Comparison of ENCODE assay signal across 15 cellular contexts in genomic region chr22:49046000-49046545, GRCh38.
"Had no signal": no experiment of that assay in that cellular context is flagged by ENCODE, and none has a peak within 500 bp of the region (broad histone marks: within the 10 kb centered on the region; RNA-seq: fewer than 3 reads in every experiment).

No MANE protein-coding gene starts in this region.

- H3K4me1 ChIP-seq: gastroesophageal sphincter, pancreas, prostate gland, spleen, stomach, transverse colon had no signal

- H3K4me3 ChIP-seq: esophagus muscularis mucosa, gastroesophageal sphincter, pancreas, prostate gland, spleen, stomach, thoracic aorta, transverse colon had no signal

- H3K4me3 Mint-ChIP-seq: central memory CD8-positive, alpha-beta T cell; effector memory CD8-positive, alpha-beta T cell; naive B cell; stimulated activated memory B cell treated with anti-CD40 and anti-IgM and Interleukin-4, amounts not matched to agents 10 μg/mL and 1 μg/mL and 100 μg/mL, for 72 hours had no signal

- DNase-seq: effector memory CD8-positive, alpha-beta T cell; kidney; naive B cell; occipital lobe; spleen; stomach; transverse colon had no signal

- H3K27ac ChIP-seq: epithelial cell of prostate, esophagus muscularis mucosa, gastroesophageal sphincter, pancreas, prostate gland, spleen, stomach, thoracic aorta, transverse colon had no signal

- H3K27me3 ChIP-seq: pancreas, transverse colon had no signal

- ATAC-seq: gastroesophageal sphincter had no signal

- H3K27ac Mint-ChIP-seq: effector memory CD8-positive, alpha-beta T cell; stimulated activated memory B cell treated with anti-CD40 and anti-IgM and Interleukin-4, amounts not matched to agents 10 μg/mL and 1 μg/mL and 100 μg/mL, for 72 hours had no signal

- H3K9me3 ChIP-seq: esophagus muscularis mucosa, gastroesophageal sphincter, pancreas, prostate gland, spleen, stomach, thoracic aorta, transverse colon had no signal

- H3K36me3 ChIP-seq: esophagus muscularis mucosa, gastroesophageal sphincter, pancreas, prostate gland, spleen, stomach, thoracic aorta, transverse colon had no signal

- H3K4me1 Mint-ChIP-seq: central memory CD8-positive, alpha-beta T cell; naive B cell; stimulated activated memory B cell treated with anti-CD40 and anti-IgM and Interleukin-4, amounts not matched to agents 10 μg/mL and 1 μg/mL and 100 μg/mL, for 72 hours had no signal

- H3K36me3 Mint-ChIP-seq: naive B cell; stimulated activated memory B cell treated with anti-CD40 and anti-IgM and Interleukin-4, amounts not matched to agents 10 μg/mL and 1 μg/mL and 100 μg/mL, for 72 hours had no signal

- H3K9me3 Mint-ChIP-seq: central memory CD8-positive, alpha-beta T cell; effector memory CD8-positive, alpha-beta T cell; naive B cell; stimulated activated memory B cell treated with anti-CD40 and anti-IgM and Interleukin-4, amounts not matched to agents 10 μg/mL and 1 μg/mL and 100 μg/mL, for 72 hours had no signal
